Comparison of ENCODE assay signal across 22 cellular contexts in the genomic region with DNA sequence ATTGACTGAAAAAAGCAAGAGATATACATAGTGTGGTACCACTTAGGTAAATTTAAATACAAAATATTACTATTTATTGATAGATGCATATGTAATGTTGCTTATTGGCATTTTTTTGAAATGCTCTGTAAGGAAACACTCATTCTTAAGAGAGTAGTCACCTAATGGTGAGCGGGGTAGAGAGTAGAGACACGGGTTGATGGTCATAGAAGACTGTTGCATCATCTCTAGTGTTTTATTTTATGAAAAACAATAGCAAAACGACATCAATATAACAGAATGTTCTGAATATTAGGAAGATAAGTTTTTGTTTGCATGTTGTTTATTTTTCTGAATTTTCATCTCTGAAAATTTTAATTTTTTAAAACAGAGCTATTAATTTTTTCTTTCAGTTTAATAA. TPM values are rescaled to one million over a fixed set of nuclear protein-coding genes. Genes with fewer than 3 reads are reported as not detected.
DNase-seq lines count a peak whose midpoint lies in the region; ATAC-seq, FAIRE-seq and TF ChIP-seq lines count a peak whose summit lies in the region.
"Had no signal": no experiment of that assay in that cellular context is flagged by ENCODE, and none has a peak within 500 bp of the region (broad histone marks: within the 10 kb centered on the region; RNA-seq: fewer than 3 reads in every experiment).

No MANE protein-coding gene starts in this region.

- H3K23ac ChIP-seq in IMR-90 (ENCODE audit: low read depth, low read length): no peak overlapping the region

- no peak overlapping the region for H3K4ac ChIP-seq in IMR-90 (ENCODE audit: low read depth, low read length)

- no peaks in the 10 kb centered on the region for H3K9me3 Mint-ChIP-seq in activated T-helper 2 cell treated with anti-CD3 and anti-CD28 coated beads, Interferon-gamma antibody, Interleukin-2, Interleukin-4, amounts not matched to agents 10 μg/mL and 5 μg/mL and 100 μg/mL, durations not matched to agents 14 hours and 24 hours and 36 hours
- H3K9me3 Mint-ChIP-seq: CD4-positive, CD25-positive, alpha-beta regulatory T cell; CD8-positive, alpha-beta memory T cell had no signal

- H4K20me1 ChIP-seq in IMR-90 (ENCODE audit: insufficient read depth, low read length): peaks cover 21% of the 10 kb centered on the region; the same call in 1 of the 2 replicates
- no peaks in the 10 kb centered on the region for H4K20me1 ChIP-seq in K562 (replicated peaks; ENCODE audit: control insufficient read depth, insufficient read depth, low read length)

- H2BK20ac ChIP-seq in IMR-90 (ENCODE audit: low read depth, low read length): no peak overlapping the region

- no peak overlapping the region for H3K56ac ChIP-seq in IMR-90 (ENCODE audit: extremely low read depth, insufficient read depth, low read length)

- no peak overlapping the region for H3K4me2 ChIP-seq in IMR-90 (ENCODE audit: low read depth, low read length)
- H3K4me2 ChIP-seq in K562 (ENCODE audit: insufficient read depth, low read length): no peak overlapping the region

- H3K27ac Mint-ChIP-seq in activated T-helper 2 cell treated with anti-CD3 and anti-CD28 coated beads, Interferon-gamma antibody, Interleukin-2, Interleukin-4, amounts not matched to agents 10 μg/mL and 5 μg/mL and 100 μg/mL, durations not matched to agents 14 hours and 24 hours and 36 hours: no peak overlapping the region
- H3K27ac Mint-ChIP-seq: CD4-positive, CD25-positive, alpha-beta regulatory T cell had no signal

- H3K27me3 Mint-ChIP-seq in activated T-helper 2 cell treated with anti-CD3 and anti-CD28 coated beads, Interferon-gamma antibody, Interleukin-2, Interleukin-4, amounts not matched to agents 10 μg/mL and 5 μg/mL and 100 μg/mL, durations not matched to agents 14 hours and 24 hours and 36 hours (ENCODE audit: low read depth): no peaks in the 10 kb centered on the region
- H3K27me3 Mint-ChIP-seq: CD8-positive, alpha-beta memory T cell had no signal

- H3K4me1 ChIP-seq in IMR-90 (ENCODE audit: control insufficient read depth, insufficient read depth, low read length) (peaks cover 2% of the 10 kb centered on the region; the same call in 1 of the 2 replicates), K562 (replicated peaks in 1 of 2; ENCODE audit: control insufficient read depth in 2 of 2, insufficient read depth in 2 of 2, low read length in 2 of 2) (peaks cover 0 to 12% of the 10 kb centered on the region in 2 experiments; a peak in 2 of 5 replicates)
- H3K4me1 ChIP-seq: BE2C had no signal

- H3K14ac ChIP-seq in IMR-90 (replicated peaks; ENCODE audit: low read depth, low read length): no peak overlapping the region

- H4K91ac ChIP-seq in IMR-90 (ENCODE audit: insufficient read depth, low read depth, low read length): no peak overlapping the region

- POLR2A ChIA-PET in IMR-90 (lab: Charles Lee; ENCODE audit: unreplicated experiment): interaction anchor here (0.6 kb wide), 2 partner anchors 9 to 690 kb away, joined by 3 read pairs; no protein-coding TSS in a partner anchor
- POLR2A ChIA-PET in K562 (lab: Yijun Ruan, JAX): interaction anchor here (1.7 kb wide), 1 partner anchor 19 kb away, joined by 7 read pairs; no protein-coding TSS in a partner anchor

- peaks cover 16 to 52% of the 10 kb centered on the region in 2 experiments for H3K79me1 ChIP-seq in IMR-90 (ENCODE audit: low read depth in 1 of 2, low read length in 2 of 2)

- ATAC-seq in IMR-90 (ENCODE audit: low read depth) (no peak), K562 (no peak), GM19463 (IDR thresholded peaks at IDR 0.05; ENCODE audit: unreplicated experiment) (no peak), HG02852 (IDR thresholded peaks at IDR 0.05; ENCODE audit: unreplicated experiment) (no peak)

- TF ChIP-seq RAD21 in IMR-90 (IDR thresholded peaks at IDR 0.05; ENCODE audit: low read length): no peak
- TF ChIP-seq RAD21 in K562 (CRISPR knock-in tag; conservative IDR thresholded peaks at IDR 0.05 in 1 of 2, IDR thresholded peaks at IDR 0.05 in 1 of 2): no peak

- H4K8ac ChIP-seq in IMR-90 (ENCODE audit: low read depth in 2 of 2, low read length in 2 of 2): no peak overlapping the region

- no CpG with 5 or more reads among the region's 3 CpGs for whole genome bisulfite sequencing in IMR-90 (ENCODE audit: extremely low coverage in 2 of 2, insufficient read length in 1 of 2), 2 experiments
- WGBS in K562 (ENCODE audit: insufficient coverage, low coverage, missing lambda C conversion rate): 88% methylated on average over 3 of the region's 3 CpGs

- DNase-seq in IMR-90 (no peak), K562 (ENCODE audit: extremely low read depth in 1 of 4, low spot score in 3 of 4) (peak in 1 of 4 experiments; percentile 21), fibroblast of pulmonary artery (ENCODE audit: low read depth) (peak; percentile 28), NCI-H128 (lab: John Stamatoyannopoulos, UW; ENCODE audit: unreplicated experiment) (no peak)
- DNase-seq in activated T-helper 2 cell treated with anti-CD3 and anti-CD28 coated beads, Interferon-gamma antibody, Interleukin-2, Interleukin-4, amounts not matched to agents 10 μg/mL and 5 μg/mL and 100 μg/mL, durations not matched to agents 14 hours and 24 hours and 36 hours (ENCODE audit: low spot score): no peak
- DNase-seq: ACHN; BE2C; C1 segment of cervical spinal cord; CD4-positive, CD25-positive, alpha-beta regulatory T cell; CD8-positive, alpha-beta memory T cell; COR-L47; DMS 273 treated with DMSO at 0.1 percent for 48 hours; DMS53; DND-41; GDM1; HCEC 1CT; Kasumi-1; KBM-7 had no signal

- H2AFZ ChIP-seq in IMR-90 (replicated peaks; ENCODE audit: low read length, poor library complexity) (no peak overlapping the region), K562 (ENCODE audit: low read depth, low read length) (no peak overlapping the region)

- TF ChIP-seq POLR2A in IMR-90 (IDR thresholded peaks at IDR 0.05; ENCODE audit: low read depth, low read length) (no peak), K562 (conservative IDR thresholded peaks at IDR 0.05) (no peak)

- peaks cover 48% of the 10 kb centered on the region for H3K79me2 ChIP-seq in K562 (ENCODE audit: control insufficient read depth, insufficient read depth, low read length)

- BruUV-seq in IMR-90 (replicated peaks; lab: Mats Ljungman, UMichigan) (no TSS peak), K562 (replicated peaks; lab: Mats Ljungman, UMichigan) (no TSS peak)

- H3K9me3 ChIP-seq in IMR-90 (ENCODE audit: control insufficient read depth, insufficient read depth, low read length): no peaks in the 10 kb centered on the region
- H3K9me3 ChIP-seq in K562 (replicated peaks; ENCODE audit: control insufficient read depth, insufficient read depth, low read depth, low read length): no peaks in the 10 kb centered on the region
- H3K9me3 ChIP-seq: BE2C had no signal

- intact Hi-C loops in IMR-90 (cut with micrococcal nuclease): no loop called here
- intact Hi-C loops in K562 (cut with micrococcal nuclease): no loop called here
- intact Hi-C loops in activated T-helper 2 cell treated with anti-CD3 and anti-CD28 coated beads, Interferon-gamma antibody, Interleukin-2, Interleukin-4, amounts not matched to agents 10 μg/mL and 5 μg/mL and 100 μg/mL, durations not matched to agents 14 hours and 24 hours and 36 hours (cut with micrococcal nuclease): no loop called here

- no peak for TF ChIP-seq EP300 in K562 (IDR thresholded peaks at IDR 0.05; ENCODE audit: low read length)

- H2AK9ac ChIP-seq in IMR-90 (replicated peaks; ENCODE audit: low read depth, low read length, poor library complexity): no peak overlapping the region

- H3K9ac ChIP-seq in IMR-90 (ENCODE audit: low read depth, low read length) (no peak overlapping the region), K562 (ENCODE audit: insufficient read depth in 1 of 2, low read depth in 2 of 2, low read length in 2 of 2) (no peak overlapping the region)

- no peaks in the 10 kb centered on the region for H3K27me3 ChIP-seq in IMR-90 (ENCODE audit: control insufficient read depth, insufficient read depth, low read length)
- H3K27me3 ChIP-seq in K562 (ENCODE audit: control insufficient read depth in 2 of 2, insufficient read depth in 2 of 2, low read length in 2 of 2): no peaks in the 10 kb centered on the region
- H3K27me3 ChIP-seq: BE2C had no signal

- H3K18ac ChIP-seq in IMR-90 (ENCODE audit: low read depth, low read length): no peak overlapping the region

- in situ Hi-C loops in IMR-90 (cut with MboI; ENCODE audit: low sequenced_read_pairs) (no loop called here), K562 (cut with MboI) (no loop called here)

- H3K9me1 ChIP-seq in IMR-90 (ENCODE audit: insufficient read depth, low read length): peaks cover 5% of the 10 kb centered on the region; the same call in 1 of the 2 replicates
- no peaks in the 10 kb centered on the region for H3K9me1 ChIP-seq in K562 (ENCODE audit: control insufficient read depth, insufficient read depth, low read length)

- TF ChIP-seq CTCF in IMR-90 (conservative IDR thresholded peaks at IDR 0.05; ENCODE audit: low read depth, low read length) (no peak), K562 (IDR thresholded peaks at IDR 0.05 in 2 of 3, conservative IDR thresholded peaks at IDR 0.05 in 1 of 3; ENCODE audit: insufficient read depth in 2 of 3, low read depth in 1 of 3, low read length in 3 of 3) (no peak), fibroblast of pulmonary artery (IDR thresholded peaks at IDR 0.05; ENCODE audit: low read length, missing control alignments) (no peak)

- no peak overlapping the region for H2BK5ac ChIP-seq in IMR-90 (ENCODE audit: low read depth, low read length, poor library complexity, severe bottlenecking)

- H3K4me3 ChIP-seq in IMR-90 (ENCODE audit: insufficient read depth, low read depth, low read length) (no peak overlapping the region), K562 (no peak overlapping the region), fibroblast of pulmonary artery (replicated peaks; ENCODE audit: low read depth, low read length) (no peak overlapping the region)

- dilution Hi-C loops in IMR-90 (cut with HindIII; ENCODE audit: low sequenced_read_pairs, unreplicated experiment): no loop called here

- no peak overlapping the region for H2BK15ac ChIP-seq in IMR-90 (ENCODE audit: low read depth, low read length)

- no peak overlapping the region for H3K27ac ChIP-seq in IMR-90 (ENCODE audit: insufficient read depth, low read length)
- H3K27ac ChIP-seq in K562 (ENCODE audit: extremely low read depth, low read depth, low read length): no peak overlapping the region

- no peak overlapping the region for H3K4me3 Mint-ChIP-seq in activated T-helper 2 cell treated with anti-CD3 and anti-CD28 coated beads, Interferon-gamma antibody, Interleukin-2, Interleukin-4, amounts not matched to agents 10 μg/mL and 5 μg/mL and 100 μg/mL, durations not matched to agents 14 hours and 24 hours and 36 hours (ENCODE audit: low read depth)

- no peak overlapping the region for H4K5ac ChIP-seq in IMR-90 (ENCODE audit: low read depth, low read length)

- H3K36me3 ChIP-seq in IMR-90 (ENCODE audit: control insufficient read depth, insufficient read depth, low read length) (peaks cover 32% of the 10 kb centered on the region), K562 (ENCODE audit: control insufficient read depth, insufficient read depth, low read length) (peaks cover 74% of the 10 kb centered on the region)

- CTCF ChIA-PET in IMR-90 (lab: Yijun Ruan, JAX): interaction anchor here (0.6 kb wide), 4 partner anchors 78 to 1379 kb away, joined by 3 to 7 read pairs (median 4); no protein-coding TSS in a partner anchor
- CTCF ChIA-PET in K562 (lab: Yijun Ruan, JAX; ENCODE audit: low intra/inter-chr PET ratio): no interaction called here

- no peak for FAIRE-seq in K562 (lab: Jason Lieb, UNC)
- FAIRE-seq: A204.1, H54 had no signal

- H2BK120ac ChIP-seq in IMR-90 (ENCODE audit: low read depth, low read length): no peak overlapping the region

- no peak overlapping the region for H2AK5ac ChIP-seq in IMR-90 (ENCODE audit: low read depth, low read length)

- H3K36me3 Mint-ChIP-seq in activated T-helper 2 cell treated with anti-CD3 and anti-CD28 coated beads, Interferon-gamma antibody, Interleukin-2, Interleukin-4, amounts not matched to agents 10 μg/mL and 5 μg/mL and 100 μg/mL, durations not matched to agents 14 hours and 24 hours and 36 hours (ENCODE audit: low read depth): peaks cover 74% of the 10 kb centered on the region

- peaks cover 51% of the 10 kb centered on the region for H3K4me1 Mint-ChIP-seq in activated T-helper 2 cell treated with anti-CD3 and anti-CD28 coated beads, Interferon-gamma antibody, Interleukin-2, Interleukin-4, amounts not matched to agents 10 μg/mL and 5 μg/mL and 100 μg/mL, durations not matched to agents 14 hours and 24 hours and 36 hours (ENCODE audit: low read depth)

RNA-seq across cellular contexts. Expression of a gene that starts 4.0 kb away (rescaled TPM):
- total RNA-seq in IMR-90 (2012; rRNA removed) (10.0 and 51.4 TPM in 2 replicates), K562 (2014; rRNA removed) (55.3 and 78.4 TPM in 2 replicates), K562 (2014; rRNA removed; fragmentation: Illumina TruSeq; extraction: Trizol) (146 and 163 TPM in 2 replicates), K562 (2015; rRNA removed; fragmentation: Illumina TruSeq; extraction: Trizol) (143 and 155 TPM in 2 replicates), K562 (2021) (52.3 and 52.5 TPM in 2 replicates)
- polyA plus RNA-seq in IMR-90 (2012; rRNA removed) (61.5 and 64.1 TPM in 2 replicates), K562 (2011; rRNA removed) (63.0 and 88.7 TPM in 2 replicates), K562 (2014; fragmentation: Illumina TruSeq; extraction: Trizol) (137 and 159 TPM in 2 replicates), K562 (2014; fragmentation: Nextera tagmentation; extraction: Ambion mirVana) (100 to 1,000 TPM; 287 to 357 TPM), K562 (2014; rRNA removed) (109 and 138 TPM in 2 replicates)
- 6.8 and 7.2 TPM in 2 replicates for polyA plus RNA-seq in IMR-90 (2012; cell fraction: cytosol; rRNA removed)
- 3.4 and 26.1 TPM in 2 replicates for polyA plus RNA-seq in IMR-90 (2012; cell fraction: nucleus; rRNA removed; ENCODE audit: low replicate concordance)
- 29.6 and 86.1 TPM in 2 replicates for total RNA-seq in K562 (2011; cell fraction: chromatin; rRNA removed; ENCODE audit: low replicate concordance)
- total RNA-seq in K562 (2011; cell fraction: nucleolus; rRNA removed): 14.9 and 19.2 TPM in 2 replicates
- total RNA-seq in K562 (2011; cell fraction: nucleoplasm; rRNA removed): 35.4 and 59.2 TPM in 2 replicates
- 7.6 and 19.4 TPM in 2 replicates for polyA plus RNA-seq in K562 (2011; cell fraction: cytosol; rRNA removed)
- polyA plus RNA-seq in K562 (2011; cell fraction: nucleus; rRNA removed): 13.6 and 22.5 TPM in 2 replicates
- 76.5 and 93.7 TPM in 2 replicates for polyA plus RNA-seq in K562 (2012)
- 34.8 and 47.2 TPM in 2 replicates for polyA minus RNA-seq in K562 (2011; rRNA and poly(A)+ RNA removed)
- 6.0 and 21.6 TPM in 2 replicates for polyA minus RNA-seq in K562 (2011; cell fraction: cytosol; rRNA and poly(A)+ RNA removed)
- 9.3 and 20.5 TPM in 2 replicates for polyA minus RNA-seq in K562 (2011; cell fraction: nucleus; rRNA and poly(A)+ RNA removed)
- 63.0 and 66.3 TPM in 2 replicates for total RNA-seq in activated T-helper 2 cell treated with anti-CD3 and anti-CD28 coated beads, Interferon-gamma antibody, Interleukin-2, Interleukin-4, amounts not matched to agents 10 μg/mL and 5 μg/mL and 100 μg/mL, durations not matched to agents 14 hours and 24 hours and 36 hours

RNA-seq across cellular contexts. Expression of a gene that starts 56.9 kb away (rescaled TPM):
- total RNA-seq in IMR-90 (2012; rRNA removed) (49.3 and 70.3 TPM in 2 replicates), K562 (2014; rRNA removed) (17.5 and 34.9 TPM in 2 replicates), K562 (2014; rRNA removed; fragmentation: Illumina TruSeq; extraction: Trizol) (17.3 and 17.4 TPM in 2 replicates), K562 (2015; rRNA removed; fragmentation: Illumina TruSeq; extraction: Trizol) (13.8 and 14.7 TPM in 2 replicates), K562 (2021) (36.3 and 39.2 TPM in 2 replicates)
- polyA plus RNA-seq in IMR-90 (2012; rRNA removed) (82.0 and 138 TPM in 2 replicates), K562 (2011; rRNA removed) (84.8 and 84.9 TPM in 2 replicates), K562 (2014; fragmentation: Illumina TruSeq; extraction: Trizol) (25.3 and 30.4 TPM in 2 replicates), K562 (2014; fragmentation: Nextera tagmentation; extraction: Ambion mirVana) (100 to 1,000 TPM; 100 to 102 TPM), K562 (2014; rRNA removed) (36.0 and 58.0 TPM in 2 replicates)
- polyA plus RNA-seq in IMR-90 (2012; cell fraction: cytosol; rRNA removed): 66.1 and 66.5 TPM in 2 replicates
- polyA plus RNA-seq in IMR-90 (2012; cell fraction: nucleus; rRNA removed; ENCODE audit: low replicate concordance): 16.5 and 39.0 TPM in 2 replicates
- total RNA-seq in K562 (2011; cell fraction: chromatin; rRNA removed; ENCODE audit: low replicate concordance): 38.2 and 76.7 TPM in 2 replicates
- total RNA-seq in K562 (2011; cell fraction: nucleolus; rRNA removed): 120 and 131 TPM in 2 replicates
- 54.9 and 77.7 TPM in 2 replicates for total RNA-seq in K562 (2011; cell fraction: nucleoplasm; rRNA removed)
- 66.6 and 67.4 TPM in 2 replicates for polyA plus RNA-seq in K562 (2011; cell fraction: cytosol; rRNA removed)
- polyA plus RNA-seq in K562 (2011; cell fraction: nucleus; rRNA removed): 43.3 and 49.6 TPM in 2 replicates
- 32.9 and 33.5 TPM in 2 replicates for polyA plus RNA-seq in K562 (2012)
- 50.5 and 69.1 TPM in 2 replicates for polyA minus RNA-seq in K562 (2011; rRNA and poly(A)+ RNA removed)
- 20.9 and 37.0 TPM in 2 replicates for polyA minus RNA-seq in K562 (2011; cell fraction: cytosol; rRNA and poly(A)+ RNA removed)
- 19.0 and 31.1 TPM in 2 replicates for polyA minus RNA-seq in K562 (2011; cell fraction: nucleus; rRNA and poly(A)+ RNA removed)
- 83.4 and 85.6 TPM in 2 replicates for total RNA-seq in activated T-helper 2 cell treated with anti-CD3 and anti-CD28 coated beads, Interferon-gamma antibody, Interleukin-2, Interleukin-4, amounts not matched to agents 10 μg/mL and 5 μg/mL and 100 μg/mL, durations not matched to agents 14 hours and 24 hours and 36 hours
